Comparison of ENCODE assay signal across 31 cellular contexts in the genomic region with DNA sequence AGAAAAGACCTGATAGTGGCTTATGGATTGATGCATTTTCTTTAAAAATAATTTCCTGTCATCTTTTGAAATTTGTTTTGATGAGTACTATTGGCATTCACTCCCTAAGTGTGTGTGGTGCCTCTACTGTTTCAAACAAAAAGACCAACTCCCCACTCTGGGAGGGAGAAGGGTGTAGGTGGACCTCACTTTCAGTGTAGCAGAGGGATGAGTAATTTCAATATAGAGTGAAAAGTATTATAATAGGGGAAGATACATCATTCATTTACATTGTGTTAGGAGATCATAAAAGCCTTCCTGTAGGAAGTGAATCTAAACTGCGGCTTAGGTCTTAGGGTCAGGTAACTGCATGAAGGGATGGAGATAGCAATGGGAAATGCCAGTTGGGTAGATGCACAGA. TPM values are rescaled to one million over a fixed set of nuclear protein-coding genes. Genes with fewer than 3 reads are reported as not detected.
"Had no signal": no experiment of that assay in that cellular context is flagged by ENCODE, and none has a peak within 500 bp of the region (broad histone marks: within the 10 kb centered on the region; RNA-seq: fewer than 3 reads in every experiment).

No MANE protein-coding gene starts in this region.

- H3K27me3 Mint-ChIP-seq: activated B cell treated with CpG ODN at 0.5 μM for 24 hours; activated CD4-positive, alpha-beta memory T cell treated with anti-CD3 and anti-CD28 coated beads, Interleukin-2, amount 10 ng/mL, durations not matched to agents 7 days and 5 days; activated CD4-positive, alpha-beta T cell treated with anti-CD3 and anti-CD28 coated beads, Interleukin-2, amount 10 ng/mL, durations not matched to agents 7 days and 5 days; activated CD8-positive, alpha-beta memory T cell treated with anti-CD3 and anti-CD28 coated beads, Interleukin-2, amount 10 ng/mL, durations not matched to agents 7 days and 5 days; activated naive CD4-positive, alpha-beta T cell treated with anti-CD3 and anti-CD28 coated beads, Interleukin-2, amount 50 U/mL, for 24 hours; activated naive CD8-positive, alpha-beta T cell treated with anti-CD3 and anti-CD28 coated beads, Interleukin-2, amount 10 ng/mL, durations not matched to agents 7 days and 5 days; activated T-cell treated with anti-CD3 and anti-CD28 coated beads, Interleukin-2, amount 50 U/mL, for 24 hours; effector memory CD8-positive, alpha-beta T cell; T-helper 17 cell had no signal

- DNase-seq: activated B cell treated with CpG ODN at 0.5 μM for 24 hours; activated CD4-positive, alpha-beta memory T cell treated with anti-CD3 and anti-CD28 coated beads, Interleukin-2, amount 10 ng/mL, durations not matched to agents 7 days and 5 days; activated CD4-positive, alpha-beta T cell treated with anti-CD3 and anti-CD28 coated beads, Interleukin-2, amount 10 ng/mL, durations not matched to agents 7 days and 5 days; activated CD4-positive, alpha-beta T cell treated with anti-CD3 and anti-CD28 coated beads, Interleukin-2, amount 50 U/mL, for 4 hours; activated CD8-positive, alpha-beta memory T cell treated with anti-CD3 and anti-CD28 coated beads, Interleukin-2, amount 10 ng/mL, durations not matched to agents 7 days and 5 days; activated CD8-positive, alpha-beta memory T cell treated with anti-CD3 and anti-CD28 coated beads, Interleukin-2, amount 50 U/mL, for 4 hours; activated effector memory CD4-positive, alpha-beta T cell treated with anti-CD3 and anti-CD28 coated beads, Interleukin-2, amount 50 U/mL, for 16 hours; activated naive CD4-positive, alpha-beta T cell treated with anti-CD3 and anti-CD28 coated beads for 36 hours; activated naive CD8-positive, alpha-beta T cell treated with anti-CD3 and anti-CD28 coated beads, Interleukin-2, amount 10 ng/mL, durations not matched to agents 7 days and 5 days; activated T-cell treated with anti-CD3 and anti-CD28 coated beads, Interleukin-2, amount 50 U/mL, for 24 hours; amniotic stem cell; anterior cingulate cortex; brain microvascular endothelial cell; cortex of kidney; dermis blood vessel endothelial cell; effector CD4-positive, alpha-beta T cell; effector memory CD8-positive, alpha-beta T cell; erythroblast; foreskin keratinocyte; gastrocnemius medialis; glutamatergic neuron; heart left ventricle; T-helper 1 cell; T-helper 17 cell; T1000; WERI-Rb-1 had no signal

- H3K4me1 Mint-ChIP-seq: activated B cell treated with CpG ODN at 0.5 μM for 24 hours had no signal

- ATAC-seq: activated CD4-positive, CD25-positive, alpha-beta regulatory T cell treated with anti-CD3 and anti-CD28 coated beads, Interleukin-2, amount 50 U/mL, for 24 hours; activated CD8-positive, alpha-beta memory T cell treated with anti-CD3 and anti-CD28 coated beads, Interleukin-2, amount 10 ng/mL, durations not matched to agents 7 days and 5 days; effector memory CD8-positive, alpha-beta T cell; foreskin keratinocyte; gastrocnemius medialis; heart left ventricle; T-helper 17 cell had no signal

- H3K27ac Mint-ChIP-seq: activated B cell treated with CpG ODN at 0.5 μM for 24 hours; activated CD4-positive, alpha-beta memory T cell treated with anti-CD3 and anti-CD28 coated beads, Interleukin-2, amount 10 ng/mL, durations not matched to agents 7 days and 5 days; activated CD4-positive, alpha-beta T cell treated with anti-CD3 and anti-CD28 coated beads, Interleukin-2, amount 10 ng/mL, durations not matched to agents 7 days and 5 days; activated CD8-positive, alpha-beta memory T cell treated with anti-CD3 and anti-CD28 coated beads, Interleukin-2, amount 10 ng/mL, durations not matched to agents 7 days and 5 days; activated naive CD4-positive, alpha-beta T cell treated with anti-CD3 and anti-CD28 coated beads for 36 hours; activated naive CD4-positive, alpha-beta T cell treated with anti-CD3 and anti-CD28 coated beads, Interleukin-2, amount 50 U/mL, for 24 hours; activated naive CD8-positive, alpha-beta T cell treated with anti-CD3 and anti-CD28 coated beads, Interleukin-2, amount 10 ng/mL, durations not matched to agents 7 days and 5 days; activated T-cell treated with anti-CD3 and anti-CD28 coated beads, Interleukin-2, amount 50 U/mL, for 24 hours; activated T-helper 2 cell treated with anti-CD3 and anti-CD28 coated beads, Interferon-gamma antibody, Interleukin-2, Interleukin-4, amounts not matched to agents 10 μg/mL and 5 μg/mL and 100 μg/mL, durations not matched to agents 14 hours and 24 hours and 36 hours; T-helper 17 cell; T-helper 2 cell treated with Interferon-gamma antibody and Interleukin-4, amounts not matched to agents 5 μg/mL and 100 μg/mL, for 36 hours had no signal

- H3K4me3 Mint-ChIP-seq: activated B cell treated with CpG ODN at 0.5 μM for 24 hours; activated CD4-positive, alpha-beta memory T cell treated with anti-CD3 and anti-CD28 coated beads, Interleukin-2, amount 10 ng/mL, durations not matched to agents 7 days and 5 days; activated CD4-positive, alpha-beta T cell treated with anti-CD3 and anti-CD28 coated beads, Interleukin-2, amount 10 ng/mL, durations not matched to agents 7 days and 5 days; activated CD8-positive, alpha-beta memory T cell treated with anti-CD3 and anti-CD28 coated beads, Interleukin-2, amount 10 ng/mL, durations not matched to agents 7 days and 5 days; activated naive CD4-positive, alpha-beta T cell treated with anti-CD3 and anti-CD28 coated beads for 36 hours; activated naive CD4-positive, alpha-beta T cell treated with anti-CD3 and anti-CD28 coated beads, Interleukin-2, amount 50 U/mL, for 24 hours; activated naive CD8-positive, alpha-beta T cell treated with anti-CD3 and anti-CD28 coated beads, Interleukin-2, amount 10 ng/mL, durations not matched to agents 7 days and 5 days; activated T-cell treated with anti-CD3 and anti-CD28 coated beads, Interleukin-2, amount 50 U/mL, for 24 hours; effector memory CD8-positive, alpha-beta T cell; T-helper 17 cell; T-helper 2 cell treated with Interferon-gamma antibody and Interleukin-4, amounts not matched to agents 5 μg/mL and 100 μg/mL, for 36 hours had no signal

RNA-seq across cellular contexts. Expression of a gene that starts 46.4 kb away (rescaled TPM):
- total RNA-seq: activated B cell treated with CpG ODN at 0.5 μM for 24 hours, bronchial epithelial cell, dermis blood vessel endothelial cell, gastrocnemius medialis had no signal
